In the genomic region with DNA sequence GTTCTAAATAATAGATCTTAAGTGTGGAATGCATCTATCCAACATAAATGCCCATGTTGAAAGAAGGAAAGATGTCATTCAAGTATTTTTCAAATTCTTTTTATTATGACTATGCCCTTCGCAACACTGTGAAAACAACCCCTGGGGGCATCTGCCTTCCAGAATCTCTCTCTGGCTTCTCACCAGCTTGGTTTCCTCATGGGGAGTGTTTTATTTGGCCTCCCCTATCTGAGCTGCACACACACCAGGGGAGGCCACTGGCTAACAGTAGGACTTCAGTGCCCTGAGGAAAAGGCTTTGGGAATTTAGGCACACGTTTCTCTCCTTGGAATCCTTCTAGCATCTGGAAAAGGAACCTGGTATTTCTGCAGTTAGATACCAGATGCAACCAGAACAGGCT, we compare ENCODE assay signal across 19 cellular contexts.
DNase-seq lines count a peak whose midpoint lies in the region; ATAC-seq and TF ChIP-seq lines count a peak whose summit lies in the region.
"Had no signal": no experiment of that assay in that cellular context is flagged by ENCODE, and none has a peak within 500 bp of the region (broad histone marks: within the 10 kb centered on the region; RNA-seq: fewer than 3 reads in every experiment).

No MANE protein-coding gene starts in this region.

- H3K36me3 ChIP-seq in gastroesophageal sphincter (peaks cover 0 to 16% of the 10 kb centered on the region in 2 donors), tibial artery (no peaks in the 10 kb centered on the region), brain microvascular endothelial cell (replicated peaks) (no peaks in the 10 kb centered on the region)
- H3K36me3 ChIP-seq: BLaER1, cardiac muscle cell, left lung, spleen, thyroid gland had no signal

- H3K27ac ChIP-seq in gastroesophageal sphincter (peak overlapping the region in 3 of 4 donors; percentile 87 to 95 (median 93)), tibial artery (peak overlapping the region; percentile 66 to 80), brain microvascular endothelial cell (no peak overlapping the region)
- H3K27ac ChIP-seq: BLaER1, cardiac muscle cell, left lung had no signal

- no peak for ATAC-seq in gastroesophageal sphincter
- ATAC-seq: activated naive CD4-positive, alpha-beta T cell treated with anti-CD3 and anti-CD28 coated beads, Interleukin-2, amount 50 U/mL, for 72 hours; left lung; SK-N-SH treated with all-trans-retinoic acid at 6 μM for 48 hours had no signal

- TF ChIP-seq EP300 in gastroesophageal sphincter (IDR thresholded peaks at IDR 0.05), result no peak

- H3K9me3 ChIP-seq in gastroesophageal sphincter (no peaks in the 10 kb centered on the region), tibial artery (no peaks in the 10 kb centered on the region)
- H3K9me3 ChIP-seq: BLaER1, left lung, spleen, thyroid gland had no signal

- intact Hi-C loops in tibial artery (cut with DNase I; ENCODE audit: low total_unique reads), result no loop called here

- DNase-seq in NCI-H226 (peak; percentile 54), brain pericyte (ENCODE audit: low read depth, low spot score) (peak; percentile 70), tibial artery (peak in 1 of 2 donors; percentile 54), pons (ENCODE audit: low spot score) (no peak), middle frontal gyrus (ENCODE audit: extremely low spot score, low spot score) (no peak), brain microvascular endothelial cell (no peak)
- no peak for DNase-seq in stimulated activated naive CD4-positive, alpha-beta T cell treated with Interleukin-2 at 50 U/mL for 16 hours (lab: John Stamatoyannopoulos, UW)
- DNase-seq: activated CD4-positive, alpha-beta T cell treated with anti-CD3 and anti-CD28 coated beads, Interleukin-2, amount 50 U/mL, for 1 hour; activated T-cell treated with anti-CD3 and anti-CD28 coated beads, Interleukin-2, amount 50 U/mL, for 1 hour; left lung; NCI-H187 treated with DMSO at 0.1 percent for 48 hours; NCI-H510A treated with DMSO at 0.1 percent for 48 hours; spleen; thyroid gland had no signal

- WGBS in gastroesophageal sphincter (ENCODE audit: low coverage in 1 of 2), 2 donors, result 93 to 100% methylated on average over 2 of the region's 2 CpGs

- TF ChIP-seq CTCF in gastroesophageal sphincter (IDR thresholded peaks at IDR 0.05), result no peak
- no peak for TF ChIP-seq CTCF in tibial artery (IDR thresholded peaks at IDR 0.05)
- no peak for TF ChIP-seq CTCF in brain microvascular endothelial cell (IDR thresholded peaks at IDR 0.05; ENCODE audit: low read depth, low read length, missing control alignments)

- in situ Hi-C loops in brain microvascular endothelial cell (cut with HindIII; ENCODE audit: low pct_ligation_motif_present, low sequenced_read_pairs), result no loop called here

- H3K4me3 ChIP-seq in gastroesophageal sphincter (no peak overlapping the region), tibial artery (no peak overlapping the region), brain microvascular endothelial cell (ENCODE audit: low read depth, low read length) (no peak overlapping the region)
- H3K4me3 ChIP-seq: BLaER1, cardiac muscle cell, left lung, spleen, thyroid gland had no signal

- peaks cover 10 to 83% (median 33%) of the 10 kb centered on the region in 3 donors for H3K4me1 ChIP-seq in gastroesophageal sphincter
- H3K4me1 ChIP-seq in tibial artery, result peaks cover 3 to 53% (median 37%) of the 10 kb centered on the region in 4 donors
- H3K4me1 ChIP-seq: BLaER1 had no signal

- H3K27me3 ChIP-seq in gastroesophageal sphincter (no peaks in the 10 kb centered on the region), tibial artery (no peaks in the 10 kb centered on the region), brain microvascular endothelial cell (replicated peaks) (no peaks in the 10 kb centered on the region)
- H3K27me3 ChIP-seq: BLaER1, cardiac muscle cell, left lung, spleen, thyroid gland had no signal

- no peak for TF ChIP-seq POLR2A in gastroesophageal sphincter (IDR thresholded peaks at IDR 0.05)

Comparison
In these comparisons a context has a peak if more than half of its experiments do, and no peak if none do; other contexts are left out.
1. DNase-seq: peak in NCI-H226 (single experiment) and brain pericyte (single experiment); none in stimulated activated naive CD4-positive, alpha-beta T cell treated with Interleukin-2 at 50 U/mL for 16 hours (single experiment), pons (single experiment), middle frontal gyrus (single experiment) and brain microvascular endothelial cell (single experiment).